In the genomic region with DNA sequence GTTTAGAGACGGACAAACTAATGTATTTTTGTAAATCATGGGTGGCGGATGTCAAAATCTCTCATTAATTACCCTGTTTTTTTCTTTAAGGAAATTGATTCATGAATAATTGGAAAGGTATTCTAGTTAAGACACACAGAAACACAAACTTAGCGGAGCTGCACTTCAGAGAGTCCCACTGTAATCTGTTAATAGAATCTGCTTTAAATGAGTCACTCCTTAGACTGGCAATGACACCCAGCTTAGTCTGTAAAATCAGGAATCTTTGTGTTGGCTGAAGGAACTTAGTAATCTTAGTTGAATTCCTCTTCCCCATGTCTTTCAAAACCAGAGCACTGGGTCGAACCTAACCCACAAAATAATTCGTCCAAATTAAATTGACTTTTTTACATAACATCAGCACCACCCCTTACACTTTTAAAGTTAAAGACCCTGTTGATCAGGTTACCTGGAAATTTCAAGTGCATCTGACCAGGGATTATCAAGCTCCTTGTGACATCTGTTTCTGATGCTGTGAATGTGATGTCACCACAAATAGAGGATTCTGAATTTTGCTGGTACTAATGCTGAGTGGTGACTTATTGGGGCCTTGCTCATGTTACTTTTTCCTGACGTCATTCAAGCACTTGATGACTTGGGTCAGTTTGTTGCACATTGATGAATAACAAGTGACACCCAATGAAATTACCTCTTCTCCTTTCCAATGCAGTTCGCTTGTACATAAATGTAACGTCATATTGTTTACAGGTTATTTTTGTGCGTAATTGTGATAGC, we compare ENCODE assay signal across 14 cellular contexts.
A peak's percentile ranks its signal among the peaks of the same experiment; 100 is the strongest.
DNase-seq lines count a peak whose midpoint lies in the region; ATAC-seq and TF ChIP-seq lines count a peak whose summit lies in the region.
"Had no signal": no experiment of that assay in that cellular context is flagged by ENCODE, and none has a peak within 500 bp of the region (broad histone marks: within the 10 kb centered on the region; RNA-seq: fewer than 3 reads in every experiment).

No MANE protein-coding gene starts in this region.

- TF ChIP-seq POLR2A in body of pancreas (IDR thresholded peaks at IDR 0.05) = no peak

- WGBS in mesodermal cell (ENCODE audit: insufficient coverage in 2 of 2), 2 experiments = 33 to 83% methylated on average over 1 of the region's 9 CpGs
- 76 to 79% methylated on average over 9 of the region's 9 CpGs for WGBS in body of pancreas, 2 donors

- in situ Hi-C loops in GM13977 (cut with MboI; ENCODE audit: low pct_unique_long_range_greater_than_20kb, low sequenced_read_pairs, unreplicated experiment) = no loop called here

- H3K27me3 Mint-ChIP-seq in T-helper 2 cell treated with Interferon-gamma antibody and Interleukin-4, amounts not matched to agents 5 μg/mL and 100 μg/mL, for 36 hours (ENCODE audit: low read depth) = no peaks in the 10 kb centered on the region
- H3K27me3 Mint-ChIP-seq: activated CD4-positive, alpha-beta memory T cell treated with anti-CD3 and anti-CD28 coated beads, Interleukin-2, amount 10 ng/mL, durations not matched to agents 7 days and 5 days; T-helper 17 cell had no signal

- H3K36me3 ChIP-seq in MG63 = no peaks in the 10 kb centered on the region
- H3K36me3 ChIP-seq in mesodermal cell (ENCODE audit: control insufficient read depth, insufficient read depth, low read length) = no peaks in the 10 kb centered on the region
- no peaks in the 10 kb centered on the region for H3K36me3 ChIP-seq in body of pancreas (replicated peaks in 1 of 2; ENCODE audit: insufficient read depth in 1 of 2, low read depth in 2 of 2)
- no peaks in the 10 kb centered on the region for H3K36me3 ChIP-seq in left ventricle myocardium inferior

- no peaks in the 10 kb centered on the region for H3K4me1 Mint-ChIP-seq in T-helper 2 cell treated with Interferon-gamma antibody and Interleukin-4, amounts not matched to agents 5 μg/mL and 100 μg/mL, for 36 hours (ENCODE audit: low read depth)
- H3K4me1 Mint-ChIP-seq: activated CD4-positive, alpha-beta memory T cell treated with anti-CD3 and anti-CD28 coated beads, Interleukin-2, amount 10 ng/mL, durations not matched to agents 7 days and 5 days; CD14-positive monocyte; T-helper 17 cell had no signal

- no peak overlapping the region for H3K27ac Mint-ChIP-seq in T-helper 2 cell treated with Interferon-gamma antibody and Interleukin-4, amounts not matched to agents 5 μg/mL and 100 μg/mL, for 36 hours
- H3K27ac Mint-ChIP-seq: activated CD4-positive, alpha-beta memory T cell treated with anti-CD3 and anti-CD28 coated beads, Interleukin-2, amount 10 ng/mL, durations not matched to agents 7 days and 5 days; CD14-positive monocyte; T-helper 17 cell had no signal

- H3K4me3 ChIP-seq in AG10803 (ENCODE audit: low read length) (no peak overlapping the region), MG63 (no peak overlapping the region), choroid plexus epithelial cell (ENCODE audit: low read depth, low read length) (no peak overlapping the region), mesodermal cell (ENCODE audit: extremely low read depth, insufficient read depth, low read length, poor library complexity, severe bottlenecking) (no peak overlapping the region), body of pancreas (no peak overlapping the region), left ventricle myocardium inferior (no peak overlapping the region)

- TF ChIP-seq CTCF in AG10803 (conservative IDR thresholded peaks at IDR 0.05; ENCODE audit: low read length) (no peak), choroid plexus epithelial cell (conservative IDR thresholded peaks at IDR 0.05; ENCODE audit: low read depth, low read length) (no peak), GM13977 (IDR thresholded peaks at IDR 0.05; ENCODE audit: extremely low read depth, insufficient read depth, missing control alignments) (no peak), body of pancreas (IDR thresholded peaks at IDR 0.05) (no peak), left ventricle myocardium inferior (IDR thresholded peaks at IDR 0.05; ENCODE audit: borderline replicate concordance) (no peak)

- no peaks in the 10 kb centered on the region for H3K36me3 Mint-ChIP-seq in T-helper 2 cell treated with Interferon-gamma antibody and Interleukin-4, amounts not matched to agents 5 μg/mL and 100 μg/mL, for 36 hours (ENCODE audit: low read depth)
- H3K36me3 Mint-ChIP-seq: CD14-positive monocyte had no signal

- peak overlapping the region; percentile 80 for H3K27ac ChIP-seq in mesodermal cell (ENCODE audit: low read depth, low read length, severe bottlenecking)
- H3K27ac ChIP-seq in body of pancreas = no peak overlapping the region
- H3K27ac ChIP-seq in left ventricle myocardium inferior (replicated peaks) = no peak overlapping the region

- H3K4me3 Mint-ChIP-seq in T-helper 2 cell treated with Interferon-gamma antibody and Interleukin-4, amounts not matched to agents 5 μg/mL and 100 μg/mL, for 36 hours = no peak overlapping the region
- H3K4me3 Mint-ChIP-seq: activated CD4-positive, alpha-beta memory T cell treated with anti-CD3 and anti-CD28 coated beads, Interleukin-2, amount 10 ng/mL, durations not matched to agents 7 days and 5 days; CD14-positive monocyte; T-helper 17 cell had no signal

- DNase-seq in AG10803 (ENCODE audit: low read depth) (peak; percentile 62), MG63 (peak; percentile 17), choroid plexus epithelial cell (ENCODE audit: low read depth) (peak; percentile 25), GM13977 (ENCODE audit: low spot score) (no peak), body of pancreas (no peak), left ventricle myocardium inferior (no peak)
- no peak for DNase-seq in T-helper 2 cell treated with Interferon-gamma antibody and Interleukin-4, amounts not matched to agents 5 μg/mL and 100 μg/mL, for 36 hours (ENCODE audit: low spot score)
- DNase-seq: activated CD4-positive, alpha-beta memory T cell treated with anti-CD3 and anti-CD28 coated beads, Interleukin-2, amount 10 ng/mL, durations not matched to agents 7 days and 5 days; activated naive CD4-positive, alpha-beta T cell; stimulated activated CD4-positive, alpha-beta T cell treated with anti-CD3 and anti-CD28 coated beads, Interleukin-1b, Interleukin-23, amount 100 ng/mL, for 48 hours; stimulated activated naive CD4-positive, alpha-beta T cell treated with Interleukin-2 at 50 U/mL for 16 hours; T-helper 17 cell had no signal

- intact Hi-C loops in body of pancreas (cut with DNase I) (no loop called here), left ventricle myocardium inferior (cut with micrococcal nuclease) (no loop called here)

- H3K4me1 ChIP-seq in mesodermal cell (ENCODE audit: control insufficient read depth, insufficient read depth, low read length, poor library complexity, severe bottlenecking) = peaks cover 39% of the 10 kb centered on the region
- H3K4me1 ChIP-seq in body of pancreas = no peaks in the 10 kb centered on the region
- no peaks in the 10 kb centered on the region for H3K4me1 ChIP-seq in left ventricle myocardium inferior

- H3K27me3 ChIP-seq in MG63 = no peaks in the 10 kb centered on the region
- H3K27me3 ChIP-seq in body of pancreas = no peaks in the 10 kb centered on the region
- peaks cover 7% of the 10 kb centered on the region for H3K27me3 ChIP-seq in left ventricle myocardium inferior (ENCODE audit: low read depth)

- no peaks in the 10 kb centered on the region for H3K9me3 ChIP-seq in MG63
- H3K9me3 ChIP-seq in mesodermal cell (ENCODE audit: control insufficient read depth, low read length) = no peaks in the 10 kb centered on the region
- H3K9me3 ChIP-seq in body of pancreas = no peaks in the 10 kb centered on the region
- no peaks in the 10 kb centered on the region for H3K9me3 ChIP-seq in left ventricle myocardium inferior (replicated peaks)

- no peaks in the 10 kb centered on the region for H3K9me3 Mint-ChIP-seq in T-helper 2 cell treated with Interferon-gamma antibody and Interleukin-4, amounts not matched to agents 5 μg/mL and 100 μg/mL, for 36 hours
- H3K9me3 Mint-ChIP-seq: activated CD4-positive, alpha-beta memory T cell treated with anti-CD3 and anti-CD28 coated beads, Interleukin-2, amount 10 ng/mL, durations not matched to agents 7 days and 5 days had no signal

- ATAC-seq in body of pancreas = no peak
- ATAC-seq: T-helper 17 cell had no signal

Comparison
In these comparisons a context has a peak if more than half of its experiments do, and no peak if none do; other contexts are left out.
1. DNase-seq: peak in AG10803 (single experiment), MG63 (single experiment) and choroid plexus epithelial cell (single experiment); none in GM13977 (single experiment), body of pancreas (0 of 4), left ventricle myocardium inferior (single experiment) and T-helper 2 cell treated with Interferon-gamma antibody and Interleukin-4, amounts not matched to agents 5 μg/mL and 100 μg/mL, for 36 hours (single experiment).